ENCODE assay signal across 17 cellular contexts in the genomic region with DNA sequence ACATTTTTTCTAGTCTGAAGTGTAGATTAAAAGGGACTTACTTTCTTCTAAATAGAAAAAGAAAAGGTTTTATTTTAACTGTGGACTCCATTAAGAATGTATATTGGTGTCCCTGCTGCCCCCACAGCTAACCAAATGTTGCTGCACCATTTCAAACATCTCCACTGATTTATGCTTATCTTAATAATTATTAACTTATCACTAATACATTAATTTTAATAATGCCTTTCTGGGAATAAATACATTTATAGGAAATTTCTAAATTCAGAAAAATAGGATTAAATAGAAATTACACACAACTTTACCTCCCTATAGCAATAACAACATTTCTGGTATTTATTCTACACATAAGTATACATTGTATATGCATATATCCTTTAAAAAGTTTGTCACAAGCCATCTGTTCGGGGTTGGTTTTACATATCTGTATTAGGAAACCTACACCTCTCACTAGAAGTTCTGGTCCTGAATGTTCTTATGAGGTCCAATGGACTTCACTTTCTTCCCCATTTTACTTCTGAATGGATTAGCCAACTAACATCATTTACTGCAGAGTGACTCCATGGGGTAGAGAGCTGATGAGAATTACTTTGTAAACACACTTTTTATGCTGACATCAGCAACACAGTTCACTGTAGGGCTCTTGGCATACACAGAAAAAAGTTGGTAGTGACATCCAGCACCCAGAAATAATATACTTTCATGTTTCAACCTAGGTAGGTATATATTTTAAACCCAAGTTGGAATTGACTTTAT. TPM values are rescaled to one million over a fixed set of nuclear protein-coding genes. Genes with fewer than 3 reads are reported as not detected.
A peak's percentile ranks its signal among the peaks of the same experiment; 100 is the strongest.
DNase-seq lines count a peak whose midpoint lies in the region; ATAC-seq, FAIRE-seq and TF ChIP-seq lines count a peak whose summit lies in the region.
"Had no signal": no experiment of that assay in that cellular context is flagged by ENCODE, and none has a peak within 500 bp of the region (broad histone marks: within the 10 kb centered on the region; RNA-seq: fewer than 3 reads in every experiment).

No MANE protein-coding gene starts in this region.

- TF ChIP-seq CTCF in OCI-LY3 (IDR thresholded peaks at IDR 0.05; ENCODE audit: low read depth, low read length), result no peak
- TF ChIP-seq CTCF in endothelial cell of umbilical vein (IDR thresholded peaks at IDR 0.05; ENCODE audit: extremely low read depth in 1 of 2, insufficient read depth in 1 of 2, low read depth in 1 of 2, low read length in 2 of 2), result no peak
- no peak for TF ChIP-seq CTCF in hepatocyte (IDR thresholded peaks at IDR 0.05; ENCODE audit: poor library complexity)

- 92% methylated on average over 1 of the region's 1 CpG for WGBS in hepatocyte (ENCODE audit: low lambda C conversion rate, missing lambda C conversion rate)

- H3K27me3 ChIP-seq in OCI-LY3 (ENCODE audit: low read depth, low read length) (0 out of 2 replicates have a peak, but pooled peaks cover 3% of the 10 kb centered on the region), endothelial cell of umbilical vein (ENCODE audit: control insufficient read depth in 2 of 2, insufficient read depth in 2 of 2, low read length in 2 of 2) (no peaks in the 10 kb centered on the region), skeletal muscle satellite cell (ENCODE audit: control insufficient read depth, insufficient read depth, low read length) (no peaks in the 10 kb centered on the region), hepatocyte (no peaks in the 10 kb centered on the region)
- H3K27me3 ChIP-seq: tibial artery had no signal

- H3K27ac ChIP-seq in OCI-LY3 (ENCODE audit: low read length), result no peak overlapping the region
- H3K27ac ChIP-seq in endothelial cell of umbilical vein (ENCODE audit: insufficient read depth, low read depth, low read length), result peak overlapping the region; percentile 76
- no peak overlapping the region for H3K27ac ChIP-seq in hepatocyte
- H3K27ac ChIP-seq: 22Rv1 had no signal

- CTCF ChIA-PET in endothelial cell of umbilical vein (lab: Charles Lee), result no interaction called here

- POLR2A ChIA-PET in endothelial cell of umbilical vein (lab: Charles Lee), result interaction anchor here (0.7 kb wide), 1 partner anchor 43 kb away, joined by 5 read pairs; no protein-coding TSS in a partner anchor

- peak overlapping the region; percentile 69 for H3K4me2 ChIP-seq in OCI-LY3 (ENCODE audit: low read length)
- no peak overlapping the region for H3K4me2 ChIP-seq in endothelial cell of umbilical vein (ENCODE audit: insufficient read depth, low read length)
- no peak overlapping the region for H3K4me2 ChIP-seq in skeletal muscle satellite cell (ENCODE audit: low read length)
- H3K4me2 ChIP-seq in hepatocyte, result no peak overlapping the region

- H3K9me3 ChIP-seq in OCI-LY3 (ENCODE audit: insufficient read depth, low read length) (no peaks in the 10 kb centered on the region), endothelial cell of umbilical vein (replicated peaks; ENCODE audit: control insufficient read depth, insufficient read depth, low read length) (no peaks in the 10 kb centered on the region), skeletal muscle satellite cell (replicated peaks; ENCODE audit: low read length) (no peaks in the 10 kb centered on the region), hepatocyte (ENCODE audit: low read depth) (no peaks in the 10 kb centered on the region)
- H3K9me3 ChIP-seq: tibial artery had no signal

- H3K36me3 ChIP-seq in OCI-LY3 (replicated peaks; ENCODE audit: low read depth, low read length) (peaks cover 23% of the 10 kb centered on the region), endothelial cell of umbilical vein (ENCODE audit: control insufficient read depth in 2 of 2, extremely low read depth in 1 of 2, insufficient read depth in 2 of 2, low read length in 2 of 2) (peaks cover 0 to 7% of the 10 kb centered on the region in 2 experiments), skeletal muscle satellite cell (ENCODE audit: insufficient read depth, low read length) (peaks cover 69% of the 10 kb centered on the region), hepatocyte (replicated peaks; ENCODE audit: insufficient read depth, low read depth) (no peaks in the 10 kb centered on the region)

- H3K79me2 ChIP-seq in OCI-LY3 (ENCODE audit: low read length), result no peaks in the 10 kb centered on the region
- no peaks in the 10 kb centered on the region for H3K79me2 ChIP-seq in endothelial cell of umbilical vein (ENCODE audit: control insufficient read depth, insufficient read depth, low read length)
- no peaks in the 10 kb centered on the region for H3K79me2 ChIP-seq in hepatocyte

- peak; percentile 14 for DNase-seq in DMS 273 (lab: John Stamatoyannopoulos, UW; ENCODE audit: unreplicated experiment)
- DNase-seq in DMS 273 treated with DMSO at 0.1 percent for 48 hours (lab: John Stamatoyannopoulos, UW), result no peak
- peak; percentile 35 for DNase-seq in endothelial cell of umbilical vein (ENCODE audit: low read depth, low spot score)
- no peak for DNase-seq in hepatocyte (ENCODE audit: low spot score)
- DNase-seq in NCI-H1092 (lab: John Stamatoyannopoulos, UW), result no peak
- DNase-seq: activated CD4-positive, alpha-beta T cell treated with anti-CD3 and anti-CD28 coated beads, Interleukin-2, amount 10 ng/mL, durations not matched to agents 24 days and 14 days; activated CD8-positive, alpha-beta memory T cell treated with anti-CD3 and anti-CD28 coated beads, Interleukin-2, amount 50 U/mL, for 48 hours; activated naive CD4-positive, alpha-beta T cell treated with Interleukin-2 at 50 U/mL for 16 hours; EL; NCI-H1105 treated with DMSO at 0.1 percent for 48 hours; small intestine had no signal

- H3K9me2 ChIP-seq in hepatocyte (replicated peaks; ENCODE audit: insufficient read depth), result no peaks in the 10 kb centered on the region

- no peaks in the 10 kb centered on the region for H3K9me1 ChIP-seq in endothelial cell of umbilical vein (replicated peaks; ENCODE audit: control insufficient read depth, extremely low read depth, insufficient read depth, low read length)

- TF ChIP-seq POLR2A in endothelial cell of umbilical vein (IDR thresholded peaks at IDR 0.05; ENCODE audit: low read depth, low read length), result no peak

- H4K20me1 ChIP-seq in OCI-LY3 (ENCODE audit: insufficient read depth, low read length) (no peaks in the 10 kb centered on the region), endothelial cell of umbilical vein (replicated peaks; ENCODE audit: control insufficient read depth, extremely low read depth, insufficient read depth, low read length) (no peaks in the 10 kb centered on the region), hepatocyte (ENCODE audit: insufficient read depth, poor library complexity, severe bottlenecking) (no peaks in the 10 kb centered on the region)

- dilution Hi-C loops in endothelial cell of umbilical vein (cut with MboI; ENCODE audit: extremely low pct_ligation_motif_present, low sequenced_read_pairs), result no loop called here

- BruUV-seq in endothelial cell of umbilical vein (replicated peaks; lab: Mats Ljungman, UMichigan), result no TSS peak

- intact Hi-C loops in endothelial cell of umbilical vein (cut with micrococcal nuclease), result no loop called here

- H2AFZ ChIP-seq in OCI-LY3 (ENCODE audit: low read depth, low read length) (no peak overlapping the region), endothelial cell of umbilical vein (ENCODE audit: low read depth, low read length) (no peak overlapping the region), hepatocyte (no peak overlapping the region)

- no peak for FAIRE-seq in endothelial cell of umbilical vein (lab: Jason Lieb, UNC)
- FAIRE-seq: small intestine had no signal

- H3K4me1 ChIP-seq in OCI-LY3 (ENCODE audit: low read length), result peaks cover 51% of the 10 kb centered on the region
- peaks cover 50% of the 10 kb centered on the region for H3K4me1 ChIP-seq in endothelial cell of umbilical vein (ENCODE audit: control insufficient read depth, extremely low read depth, insufficient read depth, low read length)
- peaks cover 74% of the 10 kb centered on the region for H3K4me1 ChIP-seq in skeletal muscle satellite cell (ENCODE audit: control insufficient read depth, insufficient read depth, low read length)
- H3K4me1 ChIP-seq in hepatocyte (ENCODE audit: insufficient read depth), result peaks cover under 1% of the 10 kb centered on the region

- no peak overlapping the region for H3K9ac ChIP-seq in OCI-LY3 (ENCODE audit: low read length)
- H3K9ac ChIP-seq in endothelial cell of umbilical vein (replicated peaks; ENCODE audit: extremely low read depth, insufficient read depth, low read length), result peak overlapping the region; percentile 44
- H3K9ac ChIP-seq in skeletal muscle satellite cell (ENCODE audit: low read depth, low read length), result peak overlapping the region; percentile 51

- H3K4me3 ChIP-seq in OCI-LY3 (ENCODE audit: low read length) (peak overlapping the region; percentile 52), endothelial cell of umbilical vein (replicated peaks in 1 of 3; ENCODE audit: insufficient read depth in 1 of 3, low read depth in 1 of 3, low read length in 3 of 3) (no peak overlapping the region), skeletal muscle satellite cell (ENCODE audit: low read length) (no peak overlapping the region), hepatocyte (no peak overlapping the region)
- H3K4me3 ChIP-seq: tibial artery had no signal

- ATAC-seq in GM21526 (IDR thresholded peaks at IDR 0.05; ENCODE audit: low FRiP score, unreplicated experiment), result no peak

RNA-seq across cellular contexts. Expression of a gene that starts 9.4 kb away (rescaled TPM):
- total RNA-seq in endothelial cell of umbilical vein (0.62 and 1.2 TPM in 2 replicates), hepatocyte (0.37 and 0.72 TPM in 2 replicates)
- polyA plus RNA-seq in endothelial cell of umbilical vein (1.0 and 1.8 TPM in 2 replicates), hepatocyte (1.5 and 1.8 TPM in 2 replicates)
- polyA plus RNA-seq in endothelial cell of umbilical vein (2011; cell fraction: cytosol; rRNA removed), result 0.52 and 0.71 TPM in 2 replicates
- polyA plus RNA-seq in endothelial cell of umbilical vein (2011; cell fraction: nucleus; rRNA removed), result 1.0 and 1.6 TPM in 2 replicates
- polyA plus RNA-seq in endothelial cell of umbilical vein (2012), result 0.29 and 0.68 TPM in 2 replicates
- 0.34 and 0.62 TPM in 2 replicates for polyA minus RNA-seq in endothelial cell of umbilical vein
- 1.1 TPM for polyA minus RNA-seq in endothelial cell of umbilical vein (2011; cell fraction: cytosol; rRNA and poly(A)+ RNA removed)
- polyA minus RNA-seq in endothelial cell of umbilical vein (2011; cell fraction: nucleus; rRNA and poly(A)+ RNA removed), result 0.53 and 0.91 TPM in 2 replicates
- total RNA-seq in skeletal muscle satellite cell (2012; rRNA removed), result 0.76 and 0.87 TPM in 2 replicates

RNA-seq across cellular contexts. Expression of a gene that starts 45.2 kb away (rescaled TPM):
- not detected in 2 replicates for total RNA-seq in endothelial cell of umbilical vein
- not detected in 2 replicates for polyA plus RNA-seq in endothelial cell of umbilical vein
- polyA plus RNA-seq in endothelial cell of umbilical vein (2011; cell fraction: cytosol; rRNA removed), result not detected in 2 replicates
- polyA plus RNA-seq in endothelial cell of umbilical vein (2011; cell fraction: nucleus; rRNA removed), result not detected in 2 replicates
- polyA plus RNA-seq in endothelial cell of umbilical vein (2012), result not detected in 2 replicates
- not detected in 2 replicates for polyA minus RNA-seq in endothelial cell of umbilical vein
- polyA minus RNA-seq in endothelial cell of umbilical vein (2011; cell fraction: cytosol; rRNA and poly(A)+ RNA removed), result not detected
- polyA minus RNA-seq in endothelial cell of umbilical vein (2011; cell fraction: nucleus; rRNA and poly(A)+ RNA removed), result not detected in 2 replicates
- total RNA-seq in skeletal muscle satellite cell (2012; rRNA removed), result 37.0 and 48.7 TPM in 2 replicates
- total RNA-seq in hepatocyte, result 69.7 and 70.1 TPM in 2 replicates
- polyA plus RNA-seq in hepatocyte, result 54.4 and 59.6 TPM in 2 replicates
- total RNA-seq: SK-MEL-5 had no signal

Comparison
In these comparisons a context has a peak if more than half of its experiments do, and no peak if none do; other contexts are left out.
1. DNase-seq: peak in DMS 273 (single experiment) and endothelial cell of umbilical vein (single experiment); none in DMS 273 treated with DMSO at 0.1 percent for 48 hours (single experiment), hepatocyte (single experiment) and NCI-H1092 (single experiment).
2. RNA of a gene that starts 45.2 kb away (total RNA-seq): 69.7 to 70.1 TPM in hepatocyte; not detected in endothelial cell of umbilical vein; every median in the first group is over 10 times any median in the second.